ENCODE assay signal across 8 cellular contexts in the genomic region with DNA sequence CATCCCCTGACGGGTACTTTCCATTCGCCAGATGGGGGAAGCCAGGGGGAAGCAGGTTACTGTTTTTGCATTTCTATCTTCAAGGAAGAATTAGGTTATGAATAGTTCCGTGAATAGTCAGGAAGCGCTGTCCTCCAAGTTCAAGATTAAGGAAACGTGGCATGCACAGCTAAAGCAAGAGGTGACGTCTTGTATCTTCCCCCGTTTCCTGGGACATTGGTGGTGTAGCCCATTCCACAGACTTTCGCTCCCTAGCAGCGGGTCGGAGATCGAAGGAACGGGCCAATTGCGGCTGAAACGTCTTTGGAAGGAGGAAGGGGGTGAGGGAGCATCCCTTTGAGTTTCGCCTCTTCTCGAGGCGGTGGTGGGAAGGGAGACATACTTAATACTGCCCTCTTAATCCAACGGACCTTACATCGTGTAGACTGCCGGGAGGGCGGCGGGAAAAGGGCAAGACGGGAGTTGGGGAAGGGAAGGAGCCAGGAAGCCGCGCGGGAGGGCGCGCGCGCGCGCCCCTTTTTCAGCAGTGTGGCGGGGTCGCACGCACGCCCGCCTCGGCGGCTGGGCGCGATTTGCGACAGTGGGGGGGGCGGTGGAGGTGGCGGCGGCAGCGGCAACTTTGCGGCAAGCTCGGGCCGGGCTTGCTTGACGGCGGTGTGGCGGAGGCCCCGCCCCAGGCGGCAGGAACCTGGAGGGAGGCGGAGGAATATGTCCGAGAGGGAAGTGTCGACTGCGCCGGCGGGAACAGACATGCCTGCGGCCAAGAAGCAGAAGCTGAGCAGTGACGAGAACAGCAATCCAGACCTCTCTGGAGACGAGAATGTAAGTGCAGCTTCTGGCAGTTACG.
A peak's percentile ranks its signal among the peaks of the same experiment; 100 is the strongest.
DNase-seq lines count a peak whose midpoint lies in the region; ATAC-seq and TF ChIP-seq lines count a peak whose summit lies in the region.

A gene with protein sequence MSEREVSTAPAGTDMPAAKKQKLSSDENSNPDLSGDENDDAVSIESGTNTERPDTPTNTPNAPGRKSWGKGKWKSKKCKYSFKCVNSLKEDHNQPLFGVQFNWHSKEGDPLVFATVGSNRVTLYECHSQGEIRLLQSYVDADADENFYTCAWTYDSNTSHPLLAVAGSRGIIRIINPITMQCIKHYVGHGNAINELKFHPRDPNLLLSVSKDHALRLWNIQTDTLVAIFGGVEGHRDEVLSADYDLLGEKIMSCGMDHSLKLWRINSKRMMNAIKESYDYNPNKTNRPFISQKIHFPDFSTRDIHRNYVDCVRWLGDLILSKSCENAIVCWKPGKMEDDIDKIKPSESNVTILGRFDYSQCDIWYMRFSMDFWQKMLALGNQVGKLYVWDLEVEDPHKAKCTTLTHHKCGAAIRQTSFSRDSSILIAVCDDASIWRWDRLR (plus strand): TSS at position 232 of the 847 bp plus-strand sequence. CDS start 477 bp downstream, at position 709.

- peak; percentile 95 for DNase-seq in CMK (ENCODE audit: low read depth)
- peak; percentile 91 for DNase-seq in GM20000 (ENCODE audit: low spot score)
- peak; percentile 92 for DNase-seq in HS-5 (ENCODE audit: low read depth)
- DNase-seq in NK-92 (lab: John Stamatoyannopoulos, UW; ENCODE audit: unreplicated experiment), result peak; percentile 65
- DNase-seq in activated CD8-positive, alpha-beta memory T cell treated with anti-CD3 and anti-CD28 coated beads for 24 hours, result peak; percentile 96
- peak; percentile 88 to 92 (median 92) for DNase-seq in effector memory CD8-positive, alpha-beta T cell
- DNase-seq in memory B cell (ENCODE audit: low spot score in 2 of 2), result peak; percentile 86 to 92
- peak; percentile 89 for DNase-seq in stimulated activated CD8-positive, alpha-beta memory T cell treated with anti-CD3 and anti-CD28 coated beads, Interleukin-12 subunit alpha, Interleukin-12 subunit beta, amount 100 ng/mL, for 24 hours (ENCODE audit: extremely low read depth)

- ATAC-seq in effector memory CD8-positive, alpha-beta T cell (replicated peaks), result peak; percentile 79
- peak; percentile 81 for ATAC-seq in memory B cell (ENCODE audit: low read depth)

- no peaks in the 10 kb centered on the region for H3K9me3 Mint-ChIP-seq in effector memory CD8-positive, alpha-beta T cell
- no peaks in the 10 kb centered on the region for H3K9me3 Mint-ChIP-seq in memory B cell

- H3K36me3 Mint-ChIP-seq in effector memory CD8-positive, alpha-beta T cell (ENCODE audit: insufficient read depth), result peaks cover 3% of the 10 kb centered on the region
- H3K36me3 Mint-ChIP-seq in memory B cell, result no peaks in the 10 kb centered on the region

- H3K27me3 Mint-ChIP-seq in effector memory CD8-positive, alpha-beta T cell, result peaks cover 0 to 10% of the 10 kb centered on the region in 2 donors
- H3K27me3 Mint-ChIP-seq in memory B cell, result no peaks in the 10 kb centered on the region

- H3K27ac Mint-ChIP-seq in effector memory CD8-positive, alpha-beta T cell, result no peak within 1 kb of the TSS
- H3K27ac Mint-ChIP-seq in memory B cell, result no peak within 1 kb of the TSS

- no peak within 1 kb of the TSS for H3K4me3 Mint-ChIP-seq in effector memory CD8-positive, alpha-beta T cell
- no peak within 1 kb of the TSS for H3K4me3 Mint-ChIP-seq in memory B cell

- TF ChIP-seq CTCF in GM20000 (IDR thresholded peaks at IDR 0.05; ENCODE audit: extremely low read depth, missing control alignments), result no peak

- peaks cover 22 to 25% of the 10 kb centered on the region in 2 donors for H3K4me1 Mint-ChIP-seq in effector memory CD8-positive, alpha-beta T cell (ENCODE audit: low read depth in 2 of 2)
- H3K4me1 Mint-ChIP-seq in memory B cell, result peaks cover 31% of the 10 kb centered on the region

Comparison
In these comparisons a context has a peak if more than half of its experiments do, and no peak if none do; other contexts are left out.
1. Peak in every context shown above with its lines: DNase-seq and ATAC-seq.